9 cellular contexts compared by ENCODE assay signal in genomic region chr1:147494998-147495580, GRCh38. TPM values are rescaled to one million over a fixed set of nuclear protein-coding genes. Genes with fewer than 3 reads are reported as not detected.
DNase-seq lines count a peak whose midpoint lies in the region; ATAC-seq and TF ChIP-seq lines count a peak whose summit lies in the region.
"Had no signal": no experiment of that assay in that cellular context is flagged by ENCODE, and none has a peak within 500 bp of the region (broad histone marks: within the 10 kb centered on the region; RNA-seq: fewer than 3 reads in every experiment).

No MANE protein-coding gene starts in this region.

- H3K9me3 Mint-ChIP-seq in activated CD8-positive, alpha-beta T cell treated with anti-CD3 and anti-CD28 coated beads, Interleukin-2, amount 10 ng/mL, durations not matched to agents 7 days and 5 days (ENCODE audit: insufficient read depth) = no peaks in the 10 kb centered on the region
- H3K9me3 Mint-ChIP-seq in effector memory CD8-positive, alpha-beta T cell = no peaks in the 10 kb centered on the region
- H3K9me3 Mint-ChIP-seq: IgD-negative memory B cell had no signal

- peak; percentile 94 for TF ChIP-seq CTCF in BJ (IDR thresholded peaks at IDR 0.05; ENCODE audit: insufficient read depth, low read depth, low read length)

- H3K4me3 Mint-ChIP-seq in activated CD8-positive, alpha-beta T cell treated with anti-CD3 and anti-CD28 coated beads, Interleukin-2, amount 10 ng/mL, durations not matched to agents 7 days and 5 days = no peak overlapping the region
- H3K4me3 Mint-ChIP-seq in effector memory CD8-positive, alpha-beta T cell = no peak overlapping the region

- ATAC-seq in GM19035 (IDR thresholded peaks at IDR 0.05; ENCODE audit: unreplicated experiment) (peak; percentile 80), HG03460 (IDR thresholded peaks at IDR 0.05; ENCODE audit: unreplicated experiment) (peak; percentile 75)
- peak; percentile 99 for ATAC-seq in activated CD8-positive, alpha-beta T cell treated with anti-CD3 and anti-CD28 coated beads, Interleukin-2, amount 10 ng/mL, durations not matched to agents 7 days and 5 days
- ATAC-seq in effector memory CD8-positive, alpha-beta T cell (replicated peaks) = peak; percentile 100

- H3K4me1 Mint-ChIP-seq in activated CD8-positive, alpha-beta T cell treated with anti-CD3 and anti-CD28 coated beads, Interleukin-2, amount 10 ng/mL, durations not matched to agents 7 days and 5 days (ENCODE audit: low read depth) = peaks cover 7% of the 10 kb centered on the region
- H3K4me1 Mint-ChIP-seq in effector memory CD8-positive, alpha-beta T cell (ENCODE audit: low read depth in 2 of 2) = no peaks in the 10 kb centered on the region
- H3K4me1 Mint-ChIP-seq: IgD-negative memory B cell had no signal

- POLR2A ChIA-PET in BJ (lab: Charles Lee) = no interaction called here
- POLR2A ChIA-PET in activated CD8-positive, alpha-beta T cell treated with anti-CD3 and anti-CD28 coated beads, Interleukin-2, amount 10 ng/mL, durations not matched to agents 7 days and 5 days (lab: Charles Lee) = no interaction called here

- no peaks in the 10 kb centered on the region for H3K36me3 Mint-ChIP-seq in activated CD8-positive, alpha-beta T cell treated with anti-CD3 and anti-CD28 coated beads, Interleukin-2, amount 10 ng/mL, durations not matched to agents 7 days and 5 days (ENCODE audit: low read depth)
- H3K36me3 Mint-ChIP-seq in effector memory CD8-positive, alpha-beta T cell (ENCODE audit: insufficient read depth) = no peaks in the 10 kb centered on the region
- H3K36me3 Mint-ChIP-seq: IgD-negative memory B cell had no signal

- no peak for DNase-seq in BJ (ENCODE audit: low read depth)
- peak; percentile 84 for DNase-seq in NCI-H69 (lab: John Stamatoyannopoulos, UW)
- DNase-seq in activated CD8-positive, alpha-beta T cell treated with anti-CD3 and anti-CD28 coated beads, Interleukin-2, amount 10 ng/mL, durations not matched to agents 7 days and 5 days = peak; percentile 83
- DNase-seq in effector memory CD8-positive, alpha-beta T cell = peak; percentile 57 to 65 (median 58)
- peak; percentile 53 for DNase-seq in middle frontal gyrus (ENCODE audit: extremely low spot score, low spot score)
- peak; percentile 17 to 42 for DNase-seq in stimulated activated CD8-positive, alpha-beta memory T cell treated with anti-CD3 and anti-CD28 coated beads, Interleukin-7, amount 100 ng/mL, for 1 hour (ENCODE audit: low read depth in 2 of 2)

- no peaks in the 10 kb centered on the region for H3K36me3 ChIP-seq in BJ (ENCODE audit: control insufficient read depth, insufficient read depth, low read length)

- CTCF ChIA-PET in BJ (lab: Yijun Ruan, JAX) = interaction anchor here (1.0 to 4.8 kb wide), 10 partner anchors 9 to 147 kb away, joined by 3 to 33 read pairs (median 12); partner anchors contain the start of gene BCL9
- CTCF ChIA-PET in activated CD8-positive, alpha-beta T cell treated with anti-CD3 and anti-CD28 coated beads, Interleukin-2, amount 10 ng/mL, durations not matched to agents 7 days and 5 days (lab: Charles Lee) = interaction anchor here (1.1 to 4.9 kb wide), 13 partner anchors 8 to 398 kb away, joined by 3 to 47 read pairs (median 9); no protein-coding TSS in a partner anchor

- H3K27me3 Mint-ChIP-seq in activated CD8-positive, alpha-beta T cell treated with anti-CD3 and anti-CD28 coated beads, Interleukin-2, amount 10 ng/mL, durations not matched to agents 7 days and 5 days (ENCODE audit: low read depth) = peaks cover 5% of the 10 kb centered on the region
- H3K27me3 Mint-ChIP-seq in effector memory CD8-positive, alpha-beta T cell = peaks cover 22 to 40% of the 10 kb centered on the region in 2 donors

- no peak overlapping the region for H3K27ac Mint-ChIP-seq in activated CD8-positive, alpha-beta T cell treated with anti-CD3 and anti-CD28 coated beads, Interleukin-2, amount 10 ng/mL, durations not matched to agents 7 days and 5 days
- H3K27ac Mint-ChIP-seq in effector memory CD8-positive, alpha-beta T cell = no peak overlapping the region
- H3K27ac Mint-ChIP-seq: IgD-negative memory B cell had no signal

- no peak overlapping the region for H3K4me3 ChIP-seq in BJ (ENCODE audit: low read depth, low read length)

- 0 out of 2 replicates have a peak, but pooled peaks cover 4% of the 10 kb centered on the region for H3K27me3 ChIP-seq in BJ (ENCODE audit: control insufficient read depth, insufficient read depth, low read length)

RNA-seq across cellular contexts. Expression of gene BCL9, which starts 46.2 kb away (rescaled TPM):
- polyA plus RNA-seq in BJ (2011; rRNA removed) = 4.8 and 5.3 TPM in 2 replicates
- polyA minus RNA-seq in BJ (2011; rRNA and poly(A)+ RNA removed) = 6.2 and 8.7 TPM in 2 replicates
- 10 to 100 TPM; 20.3 to 23.7 TPM for total RNA-seq in activated CD8-positive, alpha-beta T cell treated with anti-CD3 and anti-CD28 coated beads, Interleukin-2, amount 10 ng/mL, durations not matched to agents 7 days and 5 days
